18 cellular contexts compared by ENCODE assay signal in the genomic region with DNA sequence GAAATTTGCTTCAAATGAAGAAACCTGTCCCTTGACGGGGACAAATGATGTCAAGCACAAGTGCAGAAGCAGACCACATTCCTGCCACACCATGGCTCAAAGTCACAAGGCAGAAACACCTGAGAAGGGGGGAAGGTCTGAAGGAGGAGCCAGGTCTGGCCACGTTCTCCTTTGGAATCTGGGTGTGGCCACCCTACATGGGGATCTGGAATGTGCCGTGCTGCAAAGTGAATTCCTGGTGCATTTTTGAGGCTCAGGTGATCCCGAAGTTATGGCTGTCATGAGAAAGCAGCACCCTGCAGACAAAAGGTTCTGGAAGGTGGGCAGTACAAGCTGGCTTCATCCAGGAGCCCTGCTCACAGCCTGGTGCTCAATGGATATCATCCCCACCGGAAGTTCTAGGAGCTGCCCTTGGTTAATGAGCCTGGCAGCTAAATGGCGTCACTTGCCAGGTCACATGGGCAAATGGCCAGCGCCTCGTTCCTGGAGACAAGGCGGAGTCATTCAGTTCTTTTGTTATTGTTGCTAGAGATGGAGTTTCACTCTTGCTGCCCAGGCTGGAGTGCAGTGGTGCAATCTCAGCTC. TPM values are rescaled to one million over a fixed set of nuclear protein-coding genes. Genes with fewer than 3 reads are reported as not detected.
DNase-seq lines count a peak whose midpoint lies in the region; ATAC-seq and TF ChIP-seq lines count a peak whose summit lies in the region.
"Had no signal": no experiment of that assay in that cellular context is flagged by ENCODE, and none has a peak within 500 bp of the region (broad histone marks: within the 10 kb centered on the region; RNA-seq: fewer than 3 reads in every experiment).

No MANE protein-coding gene starts in this region.

- H3K27ac ChIP-seq in GM23338 (ENCODE audit: low read depth) (no peak overlapping the region), esophagus (ENCODE audit: low read depth in 2 of 2, low read length in 1 of 2) (peak overlapping the region; percentile 58 to 61), parathyroid adenoma (no peak overlapping the region), tibial nerve (peak overlapping the region in 1 of 4 donors; percentile 5)
- H3K27ac ChIP-seq: ascending aorta; BLaER1 treated with 17β-estradiol and CSF1 and Interleukin-3, amounts not matched to agents 10 nM and 100 nM had no signal

- no peak overlapping the region for H3K4me3 ChIP-seq in GM23338
- no peak overlapping the region for H3K4me3 ChIP-seq in esophagus (ENCODE audit: low read depth in 1 of 2, low read length in 2 of 2)
- no peak overlapping the region for H3K4me3 ChIP-seq in parathyroid adenoma (ENCODE audit: low read depth, low read length)
- no peak overlapping the region for H3K4me3 ChIP-seq in tibial nerve
- H3K4me3 ChIP-seq: ascending aorta; BLaER1 treated with 17β-estradiol and CSF1 and Interleukin-3, amounts not matched to agents 10 nM and 100 nM had no signal

- peaks cover 10% of the 10 kb centered on the region for H3K9me3 Mint-ChIP-seq in GM23338
- H3K9me3 Mint-ChIP-seq: T-cell had no signal

- H3K4me2 ChIP-seq in GM23338 (no peak overlapping the region), parathyroid adenoma (ENCODE audit: low read length) (peak overlapping the region; percentile 19)
- H3K4me2 ChIP-seq: BLaER1 treated with 17β-estradiol and CSF1 and Interleukin-3, amounts not matched to agents 10 nM and 100 nM had no signal

- H2AFZ ChIP-seq in GM23338 = no peak overlapping the region
- peak overlapping the region; percentile 40 for H2AFZ ChIP-seq in parathyroid adenoma

- H3K36me3 ChIP-seq in GM23338 (ENCODE audit: insufficient read depth) (no peaks in the 10 kb centered on the region), esophagus (ENCODE audit: control insufficient read depth in 2 of 2, insufficient read depth in 2 of 2, low read length in 1 of 2) (no peaks in the 10 kb centered on the region), parathyroid adenoma (ENCODE audit: control insufficient read depth, insufficient read depth, low read length) (no peaks in the 10 kb centered on the region), tibial nerve (no peaks in the 10 kb centered on the region)
- H3K36me3 ChIP-seq: ascending aorta; BLaER1 treated with 17β-estradiol and CSF1 and Interleukin-3, amounts not matched to agents 10 nM and 100 nM had no signal

- H3K27me3 Mint-ChIP-seq in GM23338 (ENCODE audit: insufficient read depth, low read depth, poor library complexity) = peaks cover 7% of the 10 kb centered on the region

- H3K27me3 ChIP-seq in GM23338 (ENCODE audit: insufficient read depth) (no peaks in the 10 kb centered on the region; the same call in 1 of the 2 replicates), esophagus (ENCODE audit: control insufficient read depth in 1 of 2, insufficient read depth in 2 of 2, low read length in 2 of 2) (no peaks in the 10 kb centered on the region), parathyroid adenoma (ENCODE audit: control insufficient read depth, insufficient read depth, low read length) (no peaks in the 10 kb centered on the region), tibial nerve (peaks cover 0 to 8% of the 10 kb centered on the region in 2 donors)
- H3K27me3 ChIP-seq: ascending aorta; BLaER1 treated with 17β-estradiol and CSF1 and Interleukin-3, amounts not matched to agents 10 nM and 100 nM had no signal

- peak; percentile 87 for DNase-seq in GM23338 (ENCODE audit: low spot score)
- DNase-seq in NCI-H69 (lab: John Stamatoyannopoulos, UW) = peak; percentile 80
- DNase-seq in hepatic stellate cell (ENCODE audit: low spot score) = no peak
- DNase-seq in tibial nerve (ENCODE audit: low spot score in 2 of 2) = no peak
- DNase-seq: activated CD4-positive, alpha-beta T cell treated with anti-CD3 and anti-CD28 coated beads for 48 hours; midbrain; NCI-H2081; stimulated activated CD4-positive, alpha-beta T cell treated with anti-CD3 and anti-CD28 coated beads, Interleukin-4, amount 100 ng/mL, for 1 hour; stimulated activated naive CD4-positive, alpha-beta T cell; T-cell had no signal

- no peak overlapping the region for H3K4me3 Mint-ChIP-seq in GM23338
- H3K4me3 Mint-ChIP-seq: activated T-helper 1 cell treated with anti-CD3 and anti-CD28 coated beads, Interleukin-12 subunit alpha, Interleukin-12 subunit beta, Interleukin-2, Interleukin-4 antibody, amounts not matched to agents 30 ng/mL and 10 ng/mL and 1 ng/mL, durations not matched to agents 14 hours and 24 hours and 36 hours; IgD-negative memory B cell; T-cell had no signal

- H3K9me2 ChIP-seq in GM23338 (ENCODE audit: insufficient read depth) = peaks cover 7% of the 10 kb centered on the region; the same call in 1 of the 2 replicates

- H3F3A ChIP-seq in GM23338 (replicated peaks; ENCODE audit: low read depth) = no peaks in the 10 kb centered on the region

- peaks cover 18% of the 10 kb centered on the region for H3K4me1 Mint-ChIP-seq in GM23338

- no peak overlapping the region for H3K27ac Mint-ChIP-seq in GM23338
- H3K27ac Mint-ChIP-seq: activated T-helper 1 cell treated with anti-CD3 and anti-CD28 coated beads, Interleukin-12 subunit alpha, Interleukin-12 subunit beta, Interleukin-2, Interleukin-4 antibody, amounts not matched to agents 30 ng/mL and 10 ng/mL and 1 ng/mL, durations not matched to agents 14 hours and 24 hours and 36 hours; IgD-negative memory B cell; T-cell had no signal

- no peak overlapping the region for H3K9ac ChIP-seq in parathyroid adenoma
- H3K9ac ChIP-seq: BLaER1 treated with 17β-estradiol and CSF1 and Interleukin-3, amounts not matched to agents 10 nM and 100 nM had no signal

- TF ChIP-seq CTCF in GM23338 (conservative IDR thresholded peaks at IDR 0.05; ENCODE audit: low read depth in 2 of 2) (no peak), parathyroid adenoma (IDR thresholded peaks at IDR 0.05) (no peak), tibial nerve (IDR thresholded peaks at IDR 0.05) (no peak)

- H4K20me1 ChIP-seq in GM23338 (replicated peaks; ENCODE audit: insufficient read depth) = no peaks in the 10 kb centered on the region
- H4K20me1 ChIP-seq: BLaER1 treated with 17β-estradiol and CSF1 and Interleukin-3, amounts not matched to agents 10 nM and 100 nM had no signal

- H3K9me3 ChIP-seq in esophagus (ENCODE audit: control insufficient read depth in 2 of 2, insufficient read depth in 1 of 2, low read depth in 1 of 2, low read length in 1 of 2) (no peaks in the 10 kb centered on the region), parathyroid adenoma (ENCODE audit: control insufficient read depth, low read length) (no peaks in the 10 kb centered on the region), tibial nerve (no peaks in the 10 kb centered on the region)
- H3K9me3 ChIP-seq: ascending aorta had no signal

- no peak for TF ChIP-seq EP300 in tibial nerve (IDR thresholded peaks at IDR 0.05)

- 33 to 36% methylated on average over 9 of the region's 9 CpGs for WGBS in esophagus, 2 donors
- 64 to 66% methylated on average over 8 to 9 of the region's 9 CpGs for WGBS in tibial nerve, 2 donors

- ATAC-seq in GM23338 (peak; percentile 19; the same call in 2 of the 3 replicates), HG03175 (IDR thresholded peaks at IDR 0.05; ENCODE audit: unreplicated experiment) (no peak), HG02798 (IDR thresholded peaks at IDR 0.05; ENCODE audit: poor library complexity, unreplicated experiment) (no peak)
- ATAC-seq: T-cell had no signal

- no peaks in the 10 kb centered on the region for H3K79me2 ChIP-seq in GM23338 (replicated peaks; ENCODE audit: insufficient read depth)
- H3K79me2 ChIP-seq in parathyroid adenoma = no peaks in the 10 kb centered on the region

- no peaks in the 10 kb centered on the region for H3K36me3 Mint-ChIP-seq in GM23338 (ENCODE audit: low read depth)
- H3K36me3 Mint-ChIP-seq: T-cell had no signal

- TF ChIP-seq POLR2A in tibial nerve (IDR thresholded peaks at IDR 0.05) = no peak

- H3K4me1 ChIP-seq in GM23338 (ENCODE audit: insufficient read depth) (no peaks in the 10 kb centered on the region), esophagus (ENCODE audit: control insufficient read depth in 2 of 2, insufficient read depth in 2 of 2, low read length in 1 of 2) (peaks cover 0 to 3% of the 10 kb centered on the region in 2 donors), parathyroid adenoma (peaks cover 3% of the 10 kb centered on the region), tibial nerve (no peaks in the 10 kb centered on the region)
- H3K4me1 ChIP-seq: ascending aorta had no signal

TF ChIP-seq in GM23338, 12 proteins besides CTCF, POLR2A, EP300 and RAD21:
- TF ChIP-seq EZH2phosphoT487 (IDR thresholded peaks at IDR 0.05; ENCODE audit: unreplicated experiment) = no peak

RNA-seq across cellular contexts. Expression of gene ADCY9, which starts 20.1 kb away (rescaled TPM):
- total RNA-seq in GM23338 (2014; rRNA removed; shearing (Covaris generic)) = 18.3 and 21.0 TPM in 2 replicates
- polyA plus RNA-seq in GM23338 (2016; fragmentation: Nextera tagmentation; extraction: Ambion mirVana) = 1.8 and 2.2 TPM in 2 replicates
- 1 to 10 TPM; 3.8 to 4.5 TPM for polyA plus RNA-seq in esophagus
- total RNA-seq in tibial nerve = 10 to 100 TPM; 19.0 to 32.7 (median 29.6) TPM

Comparison
In these comparisons a context has a peak if more than half of its experiments do, and no peak if none do; other contexts are left out.
1. DNase-seq: peak in GM23338 (single experiment) and NCI-H69 (single experiment); none in hepatic stellate cell (single experiment) and tibial nerve (0 of 2).
2. H3K27ac ChIP-seq: peak in esophagus (2 of 2); none in GM23338 (single experiment) and parathyroid adenoma (single experiment).